1 cellular context compared by ENCODE assay signal in the genomic region with DNA sequence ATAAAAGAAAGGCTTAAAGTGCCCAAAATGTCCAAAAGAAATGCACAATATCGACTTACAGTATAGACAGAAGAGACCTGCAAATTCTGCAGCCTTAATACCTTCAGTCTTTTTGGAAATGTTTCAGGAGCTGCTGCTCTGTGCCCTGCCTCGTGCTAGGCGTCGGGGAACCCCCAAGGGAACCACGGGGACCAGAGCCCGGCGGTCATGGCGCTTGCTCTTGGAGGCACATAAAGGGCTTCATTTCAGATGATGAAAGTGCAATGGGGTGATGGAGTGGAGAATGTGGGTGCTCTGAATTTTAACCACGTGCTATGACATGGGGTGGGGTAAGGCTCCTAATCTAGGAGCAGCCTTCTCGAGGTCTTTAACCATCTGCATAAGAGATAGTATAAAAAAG.
TF ChIP-seq lines count a peak whose summit lies in the region.

No MANE protein-coding gene starts in this region.

TF ChIP-seq in SK-N-SH treated with all-trans-retinoic acid at 6 μM for 48 hours, 23 proteins besides CTCF, POLR2A, EP300 and RAD21 (continued from another document):
- TF ChIP-seq ARNTL (CRISPR knock-in tag; IDR thresholded peaks at IDR 0.05; ENCODE audit: borderline replicate concordance, low read depth): no peak
- TF ChIP-seq, protein P1, sequence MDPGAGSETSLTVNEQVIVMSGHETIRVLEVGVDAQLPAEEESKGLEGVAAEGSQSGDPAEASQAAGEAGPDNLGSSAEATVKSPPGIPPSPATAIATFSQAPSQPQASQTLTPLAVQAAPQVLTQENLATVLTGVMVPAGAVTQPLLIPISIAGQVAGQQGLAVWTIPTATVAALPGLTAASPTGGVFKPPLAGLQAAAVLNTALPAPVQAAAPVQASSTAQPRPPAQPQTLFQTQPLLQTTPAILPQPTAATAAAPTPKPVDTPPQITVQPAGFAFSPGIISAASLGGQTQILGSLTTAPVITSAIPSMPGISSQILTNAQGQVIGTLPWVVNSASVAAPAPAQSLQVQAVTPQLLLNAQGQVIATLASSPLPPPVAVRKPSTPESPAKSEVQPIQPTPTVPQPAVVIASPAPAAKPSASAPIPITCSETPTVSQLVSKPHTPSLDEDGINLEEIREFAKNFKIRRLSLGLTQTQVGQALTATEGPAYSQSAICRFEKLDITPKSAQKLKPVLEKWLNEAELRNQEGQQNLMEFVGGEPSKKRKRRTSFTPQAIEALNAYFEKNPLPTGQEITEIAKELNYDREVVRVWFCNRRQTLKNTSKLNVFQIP (CRISPR knock-in tag; IDR thresholded peaks at IDR 0.05; ENCODE audit: borderline replicate concordance, low read depth): no peak
- no peak for TF ChIP-seq BACH2 (CRISPR knock-in tag; IDR thresholded peaks at IDR 0.05; ENCODE audit: borderline replicate concordance)
- TF ChIP-seq, protein P2, sequence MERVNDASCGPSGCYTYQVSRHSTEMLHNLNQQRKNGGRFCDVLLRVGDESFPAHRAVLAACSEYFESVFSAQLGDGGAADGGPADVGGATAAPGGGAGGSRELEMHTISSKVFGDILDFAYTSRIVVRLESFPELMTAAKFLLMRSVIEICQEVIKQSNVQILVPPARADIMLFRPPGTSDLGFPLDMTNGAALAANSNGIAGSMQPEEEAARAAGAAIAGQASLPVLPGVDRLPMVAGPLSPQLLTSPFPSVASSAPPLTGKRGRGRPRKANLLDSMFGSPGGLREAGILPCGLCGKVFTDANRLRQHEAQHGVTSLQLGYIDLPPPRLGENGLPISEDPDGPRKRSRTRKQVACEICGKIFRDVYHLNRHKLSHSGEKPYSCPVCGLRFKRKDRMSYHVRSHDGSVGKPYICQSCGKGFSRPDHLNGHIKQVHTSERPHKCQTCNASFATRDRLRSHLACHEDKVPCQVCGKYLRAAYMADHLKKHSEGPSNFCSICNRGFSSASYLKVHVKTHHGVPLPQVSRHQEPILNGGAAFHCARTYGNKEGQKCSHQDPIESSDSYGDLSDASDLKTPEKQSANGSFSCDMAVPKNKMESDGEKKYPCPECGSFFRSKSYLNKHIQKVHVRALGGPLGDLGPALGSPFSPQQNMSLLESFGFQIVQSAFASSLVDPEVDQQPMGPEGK (CRISPR knock-in tag; IDR thresholded peaks at IDR 0.05; ENCODE audit: borderline replicate concordance): no peak
- TF ChIP-seq, protein P3, sequence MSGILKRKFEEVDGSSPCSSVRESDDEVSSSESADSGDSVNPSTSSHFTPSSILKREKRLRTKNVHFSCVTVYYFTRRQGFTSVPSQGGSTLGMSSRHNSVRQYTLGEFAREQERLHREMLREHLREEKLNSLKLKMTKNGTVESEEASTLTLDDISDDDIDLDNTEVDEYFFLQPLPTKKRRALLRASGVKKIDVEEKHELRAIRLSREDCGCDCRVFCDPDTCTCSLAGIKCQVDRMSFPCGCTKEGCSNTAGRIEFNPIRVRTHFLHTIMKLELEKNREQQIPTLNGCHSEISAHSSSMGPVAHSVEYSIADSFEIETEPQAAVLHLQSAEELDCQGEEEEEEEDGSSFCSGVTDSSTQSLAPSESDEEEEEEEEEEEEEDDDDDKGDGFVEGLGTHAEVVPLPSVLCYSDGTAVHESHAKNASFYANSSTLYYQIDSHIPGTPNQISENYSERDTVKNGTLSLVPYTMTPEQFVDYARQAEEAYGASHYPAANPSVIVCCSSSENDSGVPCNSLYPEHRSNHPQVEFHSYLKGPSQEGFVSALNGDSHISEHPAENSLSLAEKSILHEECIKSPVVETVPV (CRISPR knock-in tag; IDR thresholded peaks at IDR 0.05): no peak
- no peak for TF ChIP-seq TOX (CRISPR knock-in tag; IDR thresholded peaks at IDR 0.05; ENCODE audit: borderline replicate concordance)
TF ChIP-seq in SK-N-SH treated with all-trans-retinoic acid at 6 μM for 48 hours: peak in this region for 0.
